In the genomic region with DNA sequence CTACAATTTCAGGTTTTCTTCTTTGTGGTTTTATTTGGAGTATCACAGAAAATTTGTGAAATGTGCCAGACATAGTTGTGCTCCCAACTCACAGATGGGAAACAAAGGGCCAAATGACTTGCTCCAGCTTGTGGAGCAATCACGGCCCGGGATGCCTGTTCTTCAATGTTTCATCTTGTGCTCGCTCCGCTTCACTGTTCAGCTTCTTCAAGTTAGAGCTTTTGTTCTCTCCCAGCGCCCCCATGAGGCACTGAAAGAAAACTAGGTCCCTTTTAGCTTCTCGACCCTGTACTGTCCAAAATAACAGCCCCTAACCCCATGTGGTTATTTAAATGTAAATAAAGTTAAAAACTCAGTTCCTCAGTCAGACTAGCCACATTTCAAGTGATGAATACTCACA, we compare ENCODE assay signal across 9 cellular contexts.
DNase-seq lines count a peak whose midpoint lies in the region; ATAC-seq and TF ChIP-seq lines count a peak whose summit lies in the region.
"Had no signal": no experiment of that assay in that cellular context is flagged by ENCODE, and none has a peak within 500 bp of the region (broad histone marks: within the 10 kb centered on the region; RNA-seq: fewer than 3 reads in every experiment).

No MANE protein-coding gene starts in this region.

- H3K4me2 ChIP-seq in mesendoderm (ENCODE audit: low read length): no peak overlapping the region

- H3K4me1 Mint-ChIP-seq in CD4-positive, alpha-beta T cell (ENCODE audit: low read depth): no peaks in the 10 kb centered on the region

- TF ChIP-seq CTCF in dorsolateral prefrontal cortex (IDR thresholded peaks at IDR 0.05 in 54 of 56, conservative IDR thresholded peaks at IDR 0.05 in 2 of 56; ENCODE audit: low read depth in 1 of 56, partially characterized antibody in 56 of 56): peak in 40 of 56 donors; percentile 13 to 61 (median 36)
- TF ChIP-seq CTCF in CD4-positive, alpha-beta T cell (IDR thresholded peaks at IDR 0.05): no peak
- TF ChIP-seq CTCF in tibial artery (IDR thresholded peaks at IDR 0.05): no peak
- TF ChIP-seq CTCF in omental fat pad (IDR thresholded peaks at IDR 0.05): no peak

- H3K27me3 ChIP-seq in dorsolateral prefrontal cortex (peaks cover 0 to 5% (median 0%) of the 10 kb centered on the region in 45 donors), mesendoderm (ENCODE audit: insufficient read depth, low read length, poor library complexity) (no peaks in the 10 kb centered on the region), tibial artery (no peaks in the 10 kb centered on the region)
- H3K27me3 ChIP-seq in CD4-positive, alpha-beta T cell (ENCODE audit: control insufficient read depth, insufficient read depth, low read length): no peaks in the 10 kb centered on the region

- H3K4me3 Mint-ChIP-seq in CD4-positive, alpha-beta T cell: no peak overlapping the region

- no peaks in the 10 kb centered on the region for H3K9me3 Mint-ChIP-seq in CD4-positive, alpha-beta T cell

- no peaks in the 10 kb centered on the region for H3K9me3 ChIP-seq in CD4-positive, alpha-beta T cell (ENCODE audit: control insufficient read depth, low read length)
- no peaks in the 10 kb centered on the region for H3K9me3 ChIP-seq in tibial artery

- H4K8ac ChIP-seq in mesendoderm (ENCODE audit: low read depth, low read length): no peak overlapping the region

- H3K4me1 ChIP-seq in mesendoderm (ENCODE audit: control insufficient read depth, low read depth, low read length) (no peaks in the 10 kb centered on the region), tibial artery (no peaks in the 10 kb centered on the region)

- DNase-seq in H4 (ENCODE audit: low spot score) (peak; percentile 32), NCI-H2107 (lab: John Stamatoyannopoulos, UW) (peak; percentile 35), dorsolateral prefrontal cortex (peak in 1 of 10 donors; percentile 40), mesendoderm (peak; percentile 76), tibial artery (no peak), NCI-H1048 (lab: John Stamatoyannopoulos, UW) (no peak), omental fat pad (ENCODE audit: low spot score) (no peak)
- DNase-seq in CD4-positive, alpha-beta T cell: no peak

- H4K5ac ChIP-seq in mesendoderm (ENCODE audit: low read length): no peak overlapping the region

- no peaks in the 10 kb centered on the region for H3K79me2 ChIP-seq in mesendoderm (ENCODE audit: control insufficient read depth, insufficient read depth, low read length)

- H3K9ac ChIP-seq in mesendoderm (ENCODE audit: low read length): no peak overlapping the region

- intact Hi-C loops in dorsolateral prefrontal cortex (cut with DNase I) (loop anchor here in 1 of 2 donors (5.0 to 10.0 kb wide), 4 partner anchors 83 to 503 kb away; partner anchors contain the start of gene STXBP6), tibial artery (cut with DNase I; ENCODE audit: low total_unique reads) (no loop called here)
- intact Hi-C loops in CD4-positive, alpha-beta T cell (cut with DNase I, micrococcal nuclease): no loop called here

- H3K27me3 Mint-ChIP-seq in CD4-positive, alpha-beta T cell: peaks cover 4% of the 10 kb centered on the region

- no peaks in the 10 kb centered on the region for H3K36me3 Mint-ChIP-seq in CD4-positive, alpha-beta T cell (ENCODE audit: low read depth)

- CTCF ChIA-PET in CD4-positive, alpha-beta T cell (lab: Charles Lee): no interaction called here

- no peak overlapping the region for H3K23ac ChIP-seq in mesendoderm (ENCODE audit: low read length)

- POLR2A ChIA-PET in CD4-positive, alpha-beta T cell (lab: Charles Lee): no interaction called here

- no peak overlapping the region for H3K27ac Mint-ChIP-seq in CD4-positive, alpha-beta T cell

- H3K4me3 ChIP-seq in dorsolateral prefrontal cortex: no peak overlapping the region
- no peak overlapping the region for H3K4me3 ChIP-seq in mesendoderm (ENCODE audit: low read length)
- no peak overlapping the region for H3K4me3 ChIP-seq in tibial artery
- H3K4me3 ChIP-seq: lung had no signal

- H3K18ac ChIP-seq in mesendoderm (ENCODE audit: low read length): no peak overlapping the region

- H3K36me3 ChIP-seq in mesendoderm (ENCODE audit: control insufficient read depth, insufficient read depth, low read length): no peaks in the 10 kb centered on the region
- no peaks in the 10 kb centered on the region for H3K36me3 ChIP-seq in tibial artery

- no CpG with 5 or more reads among the region's 6 CpGs for WGBS in mesendoderm (ENCODE audit: extremely low coverage, insufficient coverage, low lambda C conversion rate)

- no peak overlapping the region for H2BK120ac ChIP-seq in mesendoderm (ENCODE audit: low read depth, low read length)

- no peak overlapping the region for H3K56ac ChIP-seq in mesendoderm (ENCODE audit: low read length)

- no peak for ATAC-seq in CD4-positive, alpha-beta T cell (ENCODE audit: poor library complexity)
- ATAC-seq in omental fat pad (ENCODE audit: low FRiP score): no peak

- no peak overlapping the region for H2BK5ac ChIP-seq in mesendoderm (ENCODE audit: low read length)

- no peak overlapping the region for H3K4ac ChIP-seq in mesendoderm (ENCODE audit: low read depth, low read length)

- H3K27ac ChIP-seq in dorsolateral prefrontal cortex (no peak overlapping the region), mesendoderm (ENCODE audit: low read depth, low read length) (no peak overlapping the region), tibial artery (no peak overlapping the region)
- H3K27ac ChIP-seq in CD4-positive, alpha-beta T cell (ENCODE audit: low read depth, low read length): no peak overlapping the region

- no peak overlapping the region for H2BK15ac ChIP-seq in mesendoderm (replicated peaks; ENCODE audit: low read depth)

- no peak overlapping the region for H2AK5ac ChIP-seq in mesendoderm (ENCODE audit: low read length)

- no peaks in the 10 kb centered on the region for H3K79me1 ChIP-seq in mesendoderm (ENCODE audit: low read length)

Comparison
In these comparisons a context has a peak if more than half of its experiments do, and no peak if none do; other contexts are left out.
1. DNase-seq: peak in H4 (single experiment), NCI-H2107 (single experiment) and mesendoderm (single experiment); none in CD4-positive, alpha-beta T cell (0 of 10), tibial artery (0 of 2), NCI-H1048 (single experiment) and omental fat pad (single experiment).
2. CTCF ChIP-seq: peak in dorsolateral prefrontal cortex (40 of 56); none in CD4-positive, alpha-beta T cell (single experiment), tibial artery (0 of 2) and omental fat pad (0 of 3).